Comparison of ENCODE assay signal across 8 cellular contexts in the genomic region with DNA sequence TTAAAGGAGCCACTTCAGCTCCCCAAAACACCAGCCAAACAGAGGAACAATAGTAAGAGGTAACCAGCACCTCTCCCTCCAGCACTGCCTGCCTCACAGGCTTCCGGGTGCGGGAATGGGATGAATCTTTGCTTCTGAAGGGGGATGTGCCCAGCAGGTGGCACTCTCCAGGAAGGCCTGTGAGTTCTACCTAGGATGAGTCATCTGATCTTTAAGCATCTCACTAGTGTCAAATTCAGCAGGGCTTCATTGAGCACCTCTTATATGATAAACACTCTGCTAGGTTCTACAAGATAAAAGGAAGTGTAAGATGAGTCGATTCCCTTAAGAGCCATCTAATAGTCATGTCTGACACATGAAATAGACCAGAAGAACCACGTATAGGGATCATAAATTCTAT.
A peak's percentile ranks its signal among the peaks of the same experiment; 100 is the strongest.
DNase-seq lines count a peak whose midpoint lies in the region; ATAC-seq and TF ChIP-seq lines count a peak whose summit lies in the region.

No MANE protein-coding gene starts in this region.

- intact Hi-C loops in Caco-2 (cut with micrococcal nuclease; ENCODE audit: unreplicated experiment) = loop anchor here (1.0 to 2.0 kb wide), 2 partner anchors 57 to 68 kb away; no protein-coding TSS in a partner anchor
- intact Hi-C loops in HCT116 (cut with micrococcal nuclease) = loop anchor here (1.0 kb wide), 1 partner anchor 57 kb away; no protein-coding TSS in a partner anchor
- intact Hi-C loops in PC-3 (cut with micrococcal nuclease) = loop anchor here (1.0 kb wide), 1 partner anchor 57 kb away; no protein-coding TSS in a partner anchor

- no peaks in the 10 kb centered on the region for H3F3A ChIP-seq in PC-3 (ENCODE audit: low read length, unreplicated experiment)

- H3K79me2 ChIP-seq in HCT116 (ENCODE audit: insufficient read depth, low read length) (no peaks in the 10 kb centered on the region), PC-3 (ENCODE audit: low read length) (no peaks in the 10 kb centered on the region)

- ATAC-seq in HCT116 = peak; percentile 97
- peak; percentile 97 for ATAC-seq in PC-3
- no peak for ATAC-seq in HG02623 (IDR thresholded peaks at IDR 0.05; ENCODE audit: unreplicated experiment)
- no peak for ATAC-seq in HG03521 (IDR thresholded peaks at IDR 0.05; ENCODE audit: unreplicated experiment)

- no peak overlapping the region for H3K4me3 Mint-ChIP-seq in Caco-2 (ENCODE audit: unreplicated experiment)

- H3K9ac ChIP-seq in HCT116 (ENCODE audit: low read length) (no peak overlapping the region), PC-3 (ENCODE audit: low read length) (no peak overlapping the region)

- H2AFZ ChIP-seq in HCT116 (ENCODE audit: low read depth, low read length, poor library complexity, severe bottlenecking) = no peak overlapping the region
- no peak overlapping the region for H2AFZ ChIP-seq in PC-3 (ENCODE audit: low read length)

- no peaks in the 10 kb centered on the region for H3K9me2 ChIP-seq in HCT116 (ENCODE audit: insufficient read depth)
- no peaks in the 10 kb centered on the region for H3K9me2 ChIP-seq in PC-3 (replicated peaks; ENCODE audit: low read length)

- TF ChIP-seq POLR2A in HCT116 (IDR thresholded peaks at IDR 0.05; ENCODE audit: borderline replicate concordance, extremely low read depth, insufficient read depth, insufficient read length) = no peak

- RAD21 ChIA-PET in HCT116 (lab: Charles Lee; ENCODE audit: low non-redundant PET in 1 of 2, low total read pairs in 2 of 2, uncharacterized antibody in 2 of 2, unreplicated experiment in 2 of 2) = no interaction called here

- H3K36me3 Mint-ChIP-seq in Caco-2 (ENCODE audit: insufficient read depth, unreplicated experiment) = no peaks in the 10 kb centered on the region

- no peaks in the 10 kb centered on the region for H3K4me1 Mint-ChIP-seq in Caco-2 (ENCODE audit: low read depth, unreplicated experiment)

- CTCF ChIA-PET in Caco-2 (lab: Charles Lee) (no interaction called here), HCT116 (lab: Charles Lee) (no interaction called here), PC-3 (lab: Charles Lee) (no interaction called here)

- H3K9me3 ChIP-seq in Caco-2 (no peaks in the 10 kb centered on the region), HCT116 (ENCODE audit: control insufficient read depth in 1 of 2, insufficient read depth in 1 of 2, low read depth in 1 of 2, low read length in 2 of 2) (no peaks in the 10 kb centered on the region), PC-3 (ENCODE audit: low read length) (no peaks in the 10 kb centered on the region)

- DNase-seq in Caco-2 = peak; percentile 68
- peak; percentile 54 for DNase-seq in HCT116 (ENCODE audit: low read depth, low spot score)
- DNase-seq in PC-3 = peak; percentile 94
- peak; percentile 16 for DNase-seq in fibroblast of peridontal ligament (ENCODE audit: extremely low read depth)
- DNase-seq in renal cortical epithelial cell (ENCODE audit: low read depth) = peak; percentile 82
- no peak for DNase-seq in stimulated activated CD4-positive, alpha-beta T cell treated with anti-CD3 and anti-CD28 coated beads, Interleukin-4, amount 100 ng/mL, for 1 hour

- H4K20me1 ChIP-seq in HCT116 (ENCODE audit: insufficient read depth) (no peaks in the 10 kb centered on the region), PC-3 (ENCODE audit: low read length) (no peaks in the 10 kb centered on the region)

- no TSS peak for BruUV-seq in Caco-2 (replicated peaks; lab: Mats Ljungman, UMichigan)
- no TSS peak for BruUV-seq in HCT116 (replicated peaks; lab: Mats Ljungman, UMichigan)
- no TSS peak for BruUV-seq in PC-3 (replicated peaks; lab: Mats Ljungman, UMichigan)

- no peaks in the 10 kb centered on the region for H3K27me3 Mint-ChIP-seq in Caco-2 (ENCODE audit: insufficient read depth, unreplicated experiment)

- peak; percentile 57 for TF ChIP-seq RAD21 in HCT116 (IDR thresholded peaks at IDR 0.05; ENCODE audit: low read depth)

- H3K4me3 ChIP-seq in Caco-2 (ENCODE audit: low read depth, low read length) (no peak overlapping the region), HCT116 (replicated peaks in 1 of 2; ENCODE audit: low read depth in 1 of 2, low read length in 2 of 2) (no peak overlapping the region), PC-3 (ENCODE audit: low read length) (no peak overlapping the region)

- no peaks in the 10 kb centered on the region for H3K9me3 Mint-ChIP-seq in Caco-2 (ENCODE audit: unreplicated experiment)

- peak; percentile 60 to 72 for TF ChIP-seq CTCF in Caco-2 (IDR thresholded peaks at IDR 0.05; ENCODE audit: insufficient read depth in 1 of 2, low read depth in 1 of 2, low read length in 1 of 2, severe bottlenecking in 1 of 2, unreplicated experiment in 1 of 2)
- TF ChIP-seq CTCF in HCT116 (IDR thresholded peaks at IDR 0.05 in 2 of 3, conservative IDR thresholded peaks at IDR 0.05 in 1 of 3; ENCODE audit: borderline replicate concordance in 1 of 3, insufficient read depth in 1 of 3, low read depth in 2 of 3, low read length in 2 of 3) = peak; percentile 60 to 75 (median 69); a peak in 5 of 6 replicates
- peak; percentile 95 for TF ChIP-seq CTCF in PC-3 (conservative IDR thresholded peaks at IDR 0.05; ENCODE audit: low read depth, low read length)

- H3K27me3 ChIP-seq in Caco-2 (replicated peaks; ENCODE audit: control insufficient read depth, insufficient read depth, low read length) (no peaks in the 10 kb centered on the region), HCT116 (ENCODE audit: insufficient read depth, low read length) (peaks cover 13% of the 10 kb centered on the region; the same call in 1 of the 2 replicates), PC-3 (ENCODE audit: low read length) (0 out of 2 replicates have a peak, but pooled peaks cover 3% of the 10 kb centered on the region)

- POLR2A ChIA-PET in Caco-2 (lab: Charles Lee) = no interaction called here
- POLR2A ChIA-PET in HCT116 (lab: Charles Lee) = no interaction called here
- POLR2A ChIA-PET in PC-3 (lab: Charles Lee; ENCODE audit: unreplicated experiment) = no interaction called here

- H3K36me3 ChIP-seq in Caco-2 (ENCODE audit: control insufficient read depth, insufficient read depth, low read length) (no peaks in the 10 kb centered on the region), HCT116 (ENCODE audit: control insufficient read depth in 1 of 2, insufficient read depth in 2 of 2, low read length in 2 of 2) (no peaks in the 10 kb centered on the region), PC-3 (ENCODE audit: low read depth, low read length) (no peaks in the 10 kb centered on the region)

- H3K4me1 ChIP-seq in Caco-2 = no peaks in the 10 kb centered on the region
- H3K4me1 ChIP-seq in HCT116 (ENCODE audit: control insufficient read depth in 1 of 2, insufficient read depth in 2 of 2, low read length in 2 of 2) = peaks cover 0 to 13% of the 10 kb centered on the region in 2 experiments; a peak in 2 of 4 replicates
- H3K4me1 ChIP-seq in PC-3 (ENCODE audit: insufficient read depth, low read length) = peaks cover 6% of the 10 kb centered on the region; the same call in 1 of the 2 replicates

- H3K27ac ChIP-seq in HCT116 (ENCODE audit: low read depth, low read length) (no peak overlapping the region), PC-3 (ENCODE audit: low read length) (no peak overlapping the region)

- no peak overlapping the region for H3K27ac Mint-ChIP-seq in Caco-2 (ENCODE audit: unreplicated experiment)

- H3K4me2 ChIP-seq in HCT116 (ENCODE audit: low read length) (no peak overlapping the region; the same call in 1 of the 2 replicates), PC-3 (ENCODE audit: low read length) (no peak overlapping the region)

TF ChIP-seq in HCT116, 20 proteins besides CTCF, POLR2A, EP300 and RAD21:
- TF ChIP-seq, protein P1, sequence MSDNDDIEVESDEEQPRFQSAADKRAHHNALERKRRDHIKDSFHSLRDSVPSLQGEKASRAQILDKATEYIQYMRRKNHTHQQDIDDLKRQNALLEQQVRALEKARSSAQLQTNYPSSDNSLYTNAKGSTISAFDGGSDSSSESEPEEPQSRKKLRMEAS (IDR thresholded peaks at IDR 0.05) = no peak
- 0 out of 2 replicates have a peak, but pooled peaks have one; percentile 25 for TF ChIP-seq CBX3 (IDR thresholded peaks at IDR 0.05; ENCODE audit: low read depth)
- TF ChIP-seq ELF1 (IDR thresholded peaks at IDR 0.05; ENCODE audit: borderline replicate concordance, low read depth) = peak; percentile 69
- TF ChIP-seq, protein P2, sequence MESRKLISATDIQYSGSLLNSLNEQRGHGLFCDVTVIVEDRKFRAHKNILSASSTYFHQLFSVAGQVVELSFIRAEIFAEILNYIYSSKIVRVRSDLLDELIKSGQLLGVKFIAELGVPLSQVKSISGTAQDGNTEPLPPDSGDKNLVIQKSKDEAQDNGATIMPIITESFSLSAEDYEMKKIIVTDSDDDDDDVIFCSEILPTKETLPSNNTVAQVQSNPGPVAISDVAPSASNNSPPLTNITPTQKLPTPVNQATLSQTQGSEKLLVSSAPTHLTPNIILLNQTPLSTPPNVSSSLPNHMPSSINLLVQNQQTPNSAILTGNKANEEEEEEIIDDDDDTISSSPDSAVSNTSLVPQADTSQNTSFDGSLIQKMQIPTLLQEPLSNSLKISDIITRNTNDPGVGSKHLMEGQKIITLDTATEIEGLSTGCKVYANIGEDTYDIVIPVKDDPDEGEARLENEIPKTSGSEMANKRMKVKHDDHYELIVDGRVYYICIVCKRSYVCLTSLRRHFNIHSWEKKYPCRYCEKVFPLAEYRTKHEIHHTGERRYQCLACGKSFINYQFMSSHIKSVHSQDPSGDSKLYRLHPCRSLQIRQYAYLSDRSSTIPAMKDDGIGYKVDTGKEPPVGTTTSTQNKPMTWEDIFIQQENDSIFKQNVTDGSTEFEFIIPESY (IDR thresholded peaks at IDR 0.05; ENCODE audit: extremely low read depth, insufficient replicate concordance, low read length) = no peak
- peak; percentile 72 for TF ChIP-seq FOSL1 (IDR thresholded peaks at IDR 0.05; ENCODE audit: low read depth)
- peak; percentile 76 for TF ChIP-seq JUND (IDR thresholded peaks at IDR 0.05)
TF ChIP-seq in HCT116: peak in this region for 4.

Comparison
In these comparisons a context has a peak if more than half of its experiments do, and no peak if none do; other contexts are left out.
1. ATAC-seq: peak in HCT116 (single experiment) and PC-3 (single experiment); none in HG02623 (single experiment) and HG03521 (single experiment).
2. Peak in every context shown above with its lines, with median percentiles within 50 percentile points of each other: CTCF ChIP-seq.